8 cellular contexts compared by ENCODE assay signal in genomic region chrX:130902783-130903613, GRCh38. TPM values are rescaled to one million over a fixed set of nuclear protein-coding genes. Genes with fewer than 3 reads are reported as not detected.
A peak's percentile ranks its signal among the peaks of the same experiment; 100 is the strongest.
DNase-seq lines count a peak whose midpoint lies in the region; ATAC-seq and TF ChIP-seq lines count a peak whose summit lies in the region.

Gene ENOX2, minus strand, starts transcription at chrX:130903209. Its CDS starts 199,993 bp downstream, at chrX:130703216.

- H3K4me2 ChIP-seq in PC-3 (ENCODE audit: low read length) = peak within 1 kb of the TSS; percentile 85

- H3K27me3 ChIP-seq in PC-3 (ENCODE audit: low read length) (no peaks in the 10 kb centered on the region), mucosa of rectum (ENCODE audit: control insufficient read depth in 2 of 2, insufficient read depth in 2 of 2, low read length in 2 of 2) (peaks cover 0 to 3% of the 10 kb centered on the region in 2 donors)

- no peak for TF ChIP-seq CTCF in PC-3 (conservative IDR thresholded peaks at IDR 0.05; ENCODE audit: low read depth, low read length)

- TF ChIP-seq POLR2A in erythroblast (IDR thresholded peaks at IDR 0.05; ENCODE audit: low read length) = peak; percentile 80

- peak; percentile 96 for ATAC-seq in GM21576 (IDR thresholded peaks at IDR 0.05; ENCODE audit: unreplicated experiment)
- peak; percentile 98 for ATAC-seq in PC-3

- peak within 1 kb of the TSS; percentile 74 for H3K27ac ChIP-seq in PC-3 (ENCODE audit: low read length)
- peak within 1 kb of the TSS; percentile 67 to 73 for H3K27ac ChIP-seq in mucosa of rectum (ENCODE audit: low read depth in 2 of 2, low read length in 2 of 2)

- no peaks in the 10 kb centered on the region for H4K20me1 ChIP-seq in PC-3 (ENCODE audit: low read length)

- no peak for TF ChIP-seq EP300 in Ishikawa (IDR thresholded peaks at IDR 0.05; ENCODE audit: borderline replicate concordance)

- BruUV-seq in PC-3 (replicated peaks; lab: Mats Ljungman, UMichigan) = no TSS peak

- peaks cover 5% of the 10 kb centered on the region; the same call in 1 of the 2 replicates for H3K4me1 ChIP-seq in PC-3 (ENCODE audit: insufficient read depth, low read length)
- H3K4me1 ChIP-seq in mucosa of rectum (ENCODE audit: control insufficient read depth in 2 of 2, insufficient read depth in 2 of 2, low read length in 2 of 2) = peaks cover 0 to 6% of the 10 kb centered on the region in 2 donors

- H3F3A ChIP-seq in PC-3 (ENCODE audit: low read length, unreplicated experiment) = no peaks in the 10 kb centered on the region

- H3K4me3 ChIP-seq in PC-3 (ENCODE audit: low read length) (peak within 1 kb of the TSS; percentile 72), mucosa of rectum (ENCODE audit: low read length in 2 of 2) (peak within 1 kb of the TSS; percentile 74)

- no peak for TF ChIP-seq RAD21 in Ishikawa (IDR thresholded peaks at IDR 0.05; ENCODE audit: low read depth)

- peak within 1 kb of the TSS; percentile 94 for H2AFZ ChIP-seq in PC-3 (ENCODE audit: low read length)

- intact Hi-C loops in PC-3 (cut with micrococcal nuclease) = loop anchor here (2.0 to 5.0 kb wide), 6 partner anchors 18 to 500 kb away; no protein-coding TSS in a partner anchor

- peak within 1 kb of the TSS; percentile 98 for H3K9ac ChIP-seq in PC-3 (ENCODE audit: low read length)
- peak within 1 kb of the TSS; percentile 71 to 73 for H3K9ac ChIP-seq in mucosa of rectum (ENCODE audit: low read depth in 1 of 2, low read length in 2 of 2)

- CTCF ChIA-PET in PC-3 (lab: Charles Lee) = interaction anchor here (0.6 to 1.1 kb wide), 3 partner anchors 14 to 436 kb away, joined by 3 to 28 read pairs (median 8); no protein-coding TSS in a partner anchor

- DNase-seq in DMS114 treated with DMSO at 0.1 percent for 48 hours (lab: John Stamatoyannopoulos, UW; ENCODE audit: unreplicated experiment) = peak; percentile 91
- DNase-seq in PC-3 = peak; percentile 96
- DNase-seq in activated T-cell treated with anti-CD3 and anti-CD28 coated beads for 48 hours (ENCODE audit: low read depth) = peak; percentile 66
- DNase-seq in erythroblast (lab: John Stamatoyannopoulos, UW) = peak; percentile 91 to 93
- DNase-seq in stimulated activated CD8-positive, alpha-beta memory T cell treated with anti-CD3 and anti-CD28 coated beads, Interleukin-7, amount 100 ng/mL, for 1 hour (ENCODE audit: low read depth in 2 of 2) = peak; percentile 49 to 51

- no peaks in the 10 kb centered on the region for H3K9me3 ChIP-seq in PC-3 (ENCODE audit: low read length)
- H3K9me3 ChIP-seq in mucosa of rectum (ENCODE audit: control insufficient read depth in 2 of 2, low read length in 2 of 2) = no peaks in the 10 kb centered on the region

- no peaks in the 10 kb centered on the region for H3K9me2 ChIP-seq in PC-3 (replicated peaks; ENCODE audit: low read length)

- no peaks in the 10 kb centered on the region for H3K36me3 ChIP-seq in PC-3 (ENCODE audit: low read depth, low read length)
- no peaks in the 10 kb centered on the region for H3K36me3 ChIP-seq in mucosa of rectum (ENCODE audit: control insufficient read depth in 2 of 2, insufficient read depth in 2 of 2, low read length in 2 of 2)

- POLR2A ChIA-PET in PC-3 (lab: Charles Lee; ENCODE audit: unreplicated experiment) = interaction anchor here (0.6 kb wide), 3 partner anchors 15 to 287 kb away, joined by 3 to 14 read pairs (median 5); no protein-coding TSS in a partner anchor

- peaks cover 10% of the 10 kb centered on the region for H3K79me2 ChIP-seq in PC-3 (ENCODE audit: low read length)

TF ChIP-seq in Ishikawa, 13 proteins besides CTCF, POLR2A, EP300 and RAD21:
- TF ChIP-seq USF1 (IDR thresholded peaks at IDR 0.05) (peak; percentile 44; the same call in 1 of the 2 replicates), ZBTB7A (IDR thresholded peaks at IDR 0.05; ENCODE audit: low read depth) (0 out of 2 replicates have a peak, but pooled peaks have one; percentile 24), TCF12 (IDR thresholded peaks at IDR 0.05; ENCODE audit: low read depth) (no peak)

RNA-seq across cellular contexts. Expression of gene ENOX2, which starts in this region (rescaled TPM):
- total RNA-seq in PC-3 (2014; rRNA removed) = 11.8 and 17.3 TPM in 2 replicates

Comparison
In these comparisons a context has a peak if more than half of its experiments do, and no peak if none do; other contexts are left out.
1. Peak in every context shown above with its lines: DNase-seq, ATAC-seq, H3K4me3 ChIP-seq and H3K27ac ChIP-seq.